Comparison of ENCODE assay signal across 15 cellular contexts in genomic region chr10:46550795-46551700, GRCh38. TPM values are rescaled to one million over a fixed set of nuclear protein-coding genes. Genes with fewer than 3 reads are reported as not detected.
DNase-seq lines count a peak whose midpoint lies in the region; TF ChIP-seq lines count a peak whose summit lies in the region.
"Had no signal": no experiment of that assay in that cellular context is flagged by ENCODE, and none has a peak within 500 bp of the region (broad histone marks: within the 10 kb centered on the region; RNA-seq: fewer than 3 reads in every experiment).

No MANE protein-coding gene starts in this region.

- H3K4me3 Mint-ChIP-seq in activated T-cell treated with anti-CD3 and anti-CD28 coated beads, Interleukin-2, amount 50 U/mL, for 24 hours: no peak overlapping the region
- H3K4me3 Mint-ChIP-seq: T-cell had no signal

- TF ChIP-seq CTCF in lower leg skin (IDR thresholded peaks at IDR 0.05): no peak

- H3K36me3 Mint-ChIP-seq in activated T-cell treated with anti-CD3 and anti-CD28 coated beads, Interleukin-2, amount 50 U/mL, for 24 hours (ENCODE audit: low read depth): no peaks in the 10 kb centered on the region
- H3K36me3 Mint-ChIP-seq: T-cell had no signal

- peaks cover under 1% of the 10 kb centered on the region for H3K4me1 Mint-ChIP-seq in activated T-cell treated with anti-CD3 and anti-CD28 coated beads, Interleukin-2, amount 50 U/mL, for 24 hours (ENCODE audit: low read depth)

- no peaks in the 10 kb centered on the region for H3K27me3 Mint-ChIP-seq in activated T-cell treated with anti-CD3 and anti-CD28 coated beads, Interleukin-2, amount 50 U/mL, for 24 hours

- intact Hi-C loops in lower leg skin (cut with DNase I; ENCODE audit: low total_unique reads): no loop called here

- H3K9me3 Mint-ChIP-seq in activated T-cell treated with anti-CD3 and anti-CD28 coated beads, Interleukin-2, amount 50 U/mL, for 24 hours: no peaks in the 10 kb centered on the region
- H3K9me3 Mint-ChIP-seq: T-cell had no signal

- TF ChIP-seq POLR2A in lower leg skin (IDR thresholded peaks at IDR 0.05): no peak

- no peak overlapping the region for H3K4me3 ChIP-seq in lower leg skin (ENCODE audit: low read depth, poor library complexity, severe bottlenecking)
- H3K4me3 ChIP-seq: PC-9, smooth muscle cell, tibial nerve had no signal

- peak; percentile 16 for DNase-seq in activated T-cell treated with anti-CD3 and anti-CD28 coated beads, Interleukin-2, amount 50 U/mL, for 1 hour
- no peak for DNase-seq in activated T-cell treated with anti-CD3 and anti-CD28 coated beads, Interleukin-2, amount 50 U/mL, for 24 hours
- DNase-seq in activated CD8-positive, alpha-beta memory T cell treated with anti-CD3 and anti-CD28 coated beads, Interleukin-2, amount 50 U/mL, for 48 hours: peak; percentile 46
- DNase-seq in lower leg skin (ENCODE audit: low spot score in 2 of 2) (peak; percentile 14 to 88), T-helper 1 cell (no peak), NCI-H446 (lab: John Stamatoyannopoulos, UW) (no peak)
- DNase-seq in stimulated activated CD8-positive, alpha-beta memory T cell treated with anti-CD3 and anti-CD28 coated beads, Interleukin-4, amount 100 ng/mL, for 48 hours: peak; percentile 22
- no peak for DNase-seq in effector CD8-positive, alpha-beta T cell (lab: John Stamatoyannopoulos, UW)
- DNase-seq: effector CD4-positive, alpha-beta T cell; NCI-H1092; NCI-H345; PC-9 had no signal

- no peak overlapping the region for H3K27ac Mint-ChIP-seq in activated T-cell treated with anti-CD3 and anti-CD28 coated beads, Interleukin-2, amount 50 U/mL, for 24 hours
- H3K27ac Mint-ChIP-seq: T-cell had no signal

- WGBS in lower leg skin, 2 donors: 76% methylated on average over 8 of the region's 8 CpGs

RNA-seq across cellular contexts. Expression of gene GPRIN2, which starts 5.4 kb away (rescaled TPM):
- 100 to 1,000 TPM in 1 of 4 donors, 10 to 100 TPM in 3; 50.5 to 118 (median 61.8) TPM for total RNA-seq in lower leg skin
- total RNA-seq: smooth muscle cell, T-cell had no signal

RNA-seq across cellular contexts. Expression of gene SYT15, which starts 27.9 kb away (rescaled TPM):
- total RNA-seq in lower leg skin: 1 to 10 TPM in 3 of 4 donors, under 1 TPM in 1; 0.55 to 4.1 (median 2.0) TPM

Comparison
In these comparisons a context has a peak if more than half of its experiments do, and no peak if none do; other contexts are left out.
1. DNase-seq: peak in activated T-cell treated with anti-CD3 and anti-CD28 coated beads, Interleukin-2, amount 50 U/mL, for 1 hour (single experiment), activated CD8-positive, alpha-beta memory T cell treated with anti-CD3 and anti-CD28 coated beads, Interleukin-2, amount 50 U/mL, for 48 hours (single experiment), lower leg skin (2 of 2) and stimulated activated CD8-positive, alpha-beta memory T cell treated with anti-CD3 and anti-CD28 coated beads, Interleukin-4, amount 100 ng/mL, for 48 hours (single experiment); none in activated T-cell treated with anti-CD3 and anti-CD28 coated beads, Interleukin-2, amount 50 U/mL, for 24 hours (single experiment), T-helper 1 cell (0 of 5), NCI-H446 (0 of 2) and effector CD8-positive, alpha-beta T cell (single experiment).